In the genomic region with DNA sequence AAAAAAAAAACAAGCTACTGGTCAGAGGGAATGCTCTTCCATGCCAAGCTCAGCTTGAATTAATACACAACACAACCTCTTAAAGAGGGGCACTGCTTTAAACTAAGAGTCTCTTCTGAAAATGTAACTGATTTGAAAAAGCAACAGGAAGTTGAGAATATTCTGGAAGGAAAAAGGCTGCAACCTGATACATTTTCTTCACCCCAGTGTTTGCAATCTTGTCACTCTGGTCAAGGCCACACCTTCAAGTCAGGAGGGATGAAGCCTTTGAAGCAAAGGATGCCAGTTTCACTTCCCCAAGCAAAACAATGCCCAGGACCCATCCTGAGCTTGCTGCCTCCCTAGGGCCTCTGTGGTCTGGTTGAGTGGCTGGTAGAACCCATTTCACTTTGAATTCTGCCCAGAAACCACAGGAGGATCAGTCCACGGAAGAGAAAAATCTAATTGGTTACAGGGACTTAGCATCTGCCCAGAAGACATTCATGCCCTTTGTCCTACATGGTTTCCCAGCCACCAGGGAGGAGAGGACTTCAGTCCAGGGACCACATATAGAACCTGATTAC, we compare ENCODE assay signal across 10 cellular contexts.
DNase-seq lines count a peak whose midpoint lies in the region; ATAC-seq and TF ChIP-seq lines count a peak whose summit lies in the region.
"Had no signal": no experiment of that assay in that cellular context is flagged by ENCODE, and none has a peak within 500 bp of the region (broad histone marks: within the 10 kb centered on the region; RNA-seq: fewer than 3 reads in every experiment).

No MANE protein-coding gene starts in this region.

- H3K79me2 ChIP-seq in MM.1S (ENCODE audit: low read length), result peaks cover 88% of the 10 kb centered on the region

- no peak overlapping the region for H3K27ac Mint-ChIP-seq in stimulated activated naive CD8-positive, alpha-beta T cell treated with anti-CD3 and anti-CD28 coated beads, Interleukin-15, amount 100 ng/mL, for 72 hours

- H3K9me3 ChIP-seq in MM.1S (replicated peaks; ENCODE audit: insufficient read depth, low read length) (no peaks in the 10 kb centered on the region), transverse colon (no peaks in the 10 kb centered on the region)
- H3K9me3 ChIP-seq: heart left ventricle had no signal

- H3K36me3 ChIP-seq in MM.1S (replicated peaks; ENCODE audit: insufficient read depth, low read length) (no peaks in the 10 kb centered on the region), transverse colon (no peaks in the 10 kb centered on the region)
- H3K36me3 ChIP-seq: heart left ventricle had no signal

- H3K4me3 ChIP-seq in MM.1S (ENCODE audit: low read length) (peak overlapping the region; percentile 26; the same call in 1 of the 2 replicates), fibroblast of villous mesenchyme (ENCODE audit: low read depth, low read length) (no peak overlapping the region), transverse colon (no peak overlapping the region)
- H3K4me3 ChIP-seq: heart left ventricle had no signal

- H4K20me1 ChIP-seq in MM.1S (ENCODE audit: insufficient read depth, low read length), result no peaks in the 10 kb centered on the region

- peaks cover 23% of the 10 kb centered on the region for H3F3A ChIP-seq in MM.1S (ENCODE audit: insufficient read depth, low read length)

- no peak overlapping the region for H2AFZ ChIP-seq in MM.1S (ENCODE audit: low read length)

- H3K4me2 ChIP-seq in MM.1S (ENCODE audit: low read depth, low read length), result peak overlapping the region; percentile 56

- peaks cover 0 to 5% of the 10 kb centered on the region in 2 donors for H3K9me3 Mint-ChIP-seq in stimulated activated naive CD8-positive, alpha-beta T cell treated with anti-CD3 and anti-CD28 coated beads, Interleukin-15, amount 100 ng/mL, for 72 hours

- no peak for TF ChIP-seq EP300 in transverse colon (IDR thresholded peaks at IDR 0.05; ENCODE audit: low read depth)

- H3K27me3 ChIP-seq in MM.1S (replicated peaks; ENCODE audit: insufficient read depth, low read length) (no peaks in the 10 kb centered on the region), transverse colon (no peaks in the 10 kb centered on the region)
- H3K27me3 ChIP-seq: heart left ventricle had no signal

- in situ Hi-C loops in transverse colon (cut with MboI; ENCODE audit: low pct_ligation_motif_present in 1 of 4, low pct_unique_long_range_greater_than_20kb in 1 of 4, low sequenced_read_pairs in 3 of 4), result no loop called here

- H3K27ac ChIP-seq in MM.1S (ENCODE audit: low read length) (peak overlapping the region; percentile 51; the same call in 1 of the 2 replicates), transverse colon (peak overlapping the region in 1 of 4 donors; percentile 57)
- H3K27ac ChIP-seq: heart left ventricle had no signal

- intact Hi-C loops in transverse colon (cut with DNase I; ENCODE audit: low total_unique reads), result no loop called here

- no peak overlapping the region for H3K4me3 Mint-ChIP-seq in stimulated activated naive CD8-positive, alpha-beta T cell treated with anti-CD3 and anti-CD28 coated beads, Interleukin-15, amount 100 ng/mL, for 72 hours

- WGBS in transverse colon (ENCODE audit: low coverage in 1 of 2), 2 donors, result 47% methylated on average over 1 of the region's 1 CpG; no CpG with 5 or more reads in 1 of the 2 donors

- TF ChIP-seq POLR2A in transverse colon (IDR thresholded peaks at IDR 0.05), result no peak

- TF ChIP-seq CTCF in MM.1S (IDR thresholded peaks at IDR 0.05; ENCODE audit: low read length) (no peak), fibroblast of villous mesenchyme (IDR thresholded peaks at IDR 0.05; ENCODE audit: insufficient read depth, low read depth, low read length) (no peak), transverse colon (IDR thresholded peaks at IDR 0.05) (no peak)

- DNase-seq in HCEC 1CT, result peak; percentile 30
- peak; percentile 90 for DNase-seq in MM.1S
- DNase-seq in fibroblast of villous mesenchyme (ENCODE audit: low read depth), result peak; percentile 6
- DNase-seq in stimulated activated naive CD8-positive, alpha-beta T cell treated with anti-CD3 and anti-CD28 coated beads, Interleukin-15, amount 100 ng/mL, for 72 hours, result no peak
- no peak for DNase-seq in transverse colon
- DNase-seq in stimulated activated naive CD4-positive, alpha-beta T cell (lab: John Stamatoyannopoulos, UW), result no peak
- no peak for DNase-seq in effector CD8-positive, alpha-beta T cell (lab: John Stamatoyannopoulos, UW)
- DNase-seq: heart left ventricle, NCI-H2081 had no signal

- H3K9me2 ChIP-seq in MM.1S (replicated peaks; ENCODE audit: insufficient read depth, low read length), result no peaks in the 10 kb centered on the region

- no peaks in the 10 kb centered on the region for H3K4me1 Mint-ChIP-seq in stimulated activated naive CD8-positive, alpha-beta T cell treated with anti-CD3 and anti-CD28 coated beads, Interleukin-15, amount 100 ng/mL, for 72 hours

- H3K27me3 Mint-ChIP-seq in stimulated activated naive CD8-positive, alpha-beta T cell treated with anti-CD3 and anti-CD28 coated beads, Interleukin-15, amount 100 ng/mL, for 72 hours, result peaks cover 34% of the 10 kb centered on the region

- peak; percentile 66 for ATAC-seq in GM18499 (IDR thresholded peaks at IDR 0.05; ENCODE audit: insufficient read depth, unreplicated experiment)
- ATAC-seq in stimulated activated naive CD8-positive, alpha-beta T cell treated with anti-CD3 and anti-CD28 coated beads, Interleukin-15, amount 100 ng/mL, for 72 hours, result no peak
- ATAC-seq: heart left ventricle had no signal

- no peak overlapping the region; the same call in 1 of the 2 replicates for H3K9ac ChIP-seq in MM.1S (ENCODE audit: low read length)

- H3K4me1 ChIP-seq in MM.1S (ENCODE audit: low read length), result peaks cover 34% of the 10 kb centered on the region
- H3K4me1 ChIP-seq in transverse colon, result peaks cover 0 to 30% (median 18%) of the 10 kb centered on the region in 4 donors

Comparison
In these comparisons a context has a peak if more than half of its experiments do, and no peak if none do; other contexts are left out.
1. DNase-seq: peak in HCEC 1CT (single experiment), MM.1S (single experiment) and fibroblast of villous mesenchyme (single experiment); none in stimulated activated naive CD8-positive, alpha-beta T cell treated with anti-CD3 and anti-CD28 coated beads, Interleukin-15, amount 100 ng/mL, for 72 hours (0 of 2), transverse colon (single experiment), stimulated activated naive CD4-positive, alpha-beta T cell (0 of 6) and effector CD8-positive, alpha-beta T cell (single experiment).